Comparison of ENCODE assay signal across 13 cellular contexts in genomic region chr3:63232764-63233396, GRCh38. TPM values are rescaled to one million over a fixed set of nuclear protein-coding genes. Genes with fewer than 3 reads are reported as not detected.
DNase-seq lines count a peak whose midpoint lies in the region; ATAC-seq and TF ChIP-seq lines count a peak whose summit lies in the region.
"Had no signal": no experiment of that assay in that cellular context is flagged by ENCODE, and none has a peak within 500 bp of the region (broad histone marks: within the 10 kb centered on the region; RNA-seq: fewer than 3 reads in every experiment).

No MANE protein-coding gene starts in this region.

- no peaks in the 10 kb centered on the region for H3K36me3 ChIP-seq in prostate gland
- H3K36me3 ChIP-seq: lower lobe of right lung had no signal

- H3K4me3 ChIP-seq in prostate gland: no peak overlapping the region
- H3K4me3 ChIP-seq: lower lobe of right lung had no signal

- H3K9me3 ChIP-seq in prostate gland: no peaks in the 10 kb centered on the region
- H3K9me3 ChIP-seq: lower lobe of right lung had no signal

- H3K27ac ChIP-seq in prostate gland: no peak overlapping the region
- H3K27ac ChIP-seq: lower lobe of right lung had no signal

- no peaks in the 10 kb centered on the region for H3K27me3 ChIP-seq in prostate gland (replicated peaks; ENCODE audit: insufficient read depth)

- WGBS in prostate gland: 53% methylated on average over 3 of the region's 3 CpGs

- intact Hi-C loops in prostate gland (cut with DNase I): no loop called here

- peak; percentile 0 for DNase-seq in NCI-H2029 treated with DMSO at 0.1 percent for 48 hours (lab: John Stamatoyannopoulos, UW)
- no peak for DNase-seq in NCI-H2029 (lab: John Stamatoyannopoulos, UW)
- peak; percentile 15 for DNase-seq in NCI-H748 (lab: John Stamatoyannopoulos, UW; ENCODE audit: unreplicated experiment)
- DNase-seq in dedifferentiated amniotic fluid mesenchymal stem cell (ENCODE audit: extremely low spot score): peak; percentile 26
- no peak for DNase-seq in prostate gland (ENCODE audit: low spot score)
- DNase-seq in germinal center (ENCODE audit: low spot score): no peak
- DNase-seq: activated CD4-positive, alpha-beta T cell treated with anti-CD3 and anti-CD28 coated beads, Interleukin-2, amount 50 U/mL, for 1 hour; CD8-positive, alpha-beta memory T cell; lower lobe of right lung; NCI-H526 treated with DMSO at 0.1 percent for 48 hours; stimulated activated CD4-positive, alpha-beta T cell treated with anti-CD3 and anti-CD28 coated beads, Interleukin-4, amount 100 ng/mL, for 1 hour had no signal

- H3K4me1 ChIP-seq in prostate gland (replicated peaks): no peaks in the 10 kb centered on the region
- H3K4me1 ChIP-seq: lower lobe of right lung had no signal

- ATAC-seq in HG03378 (IDR thresholded peaks at IDR 0.05; ENCODE audit: unreplicated experiment): no peak
- ATAC-seq in GM18502 (IDR thresholded peaks at IDR 0.05; ENCODE audit: poor library complexity, unreplicated experiment): no peak
- ATAC-seq: lower lobe of right lung had no signal

- no peak for TF ChIP-seq POLR2A in prostate gland (IDR thresholded peaks at IDR 0.05)

- TF ChIP-seq CTCF in prostate gland (IDR thresholded peaks at IDR 0.05): peak in 3 of 4 experiments; percentile 18 to 30 (median 24)

RNA-seq across cellular contexts. Expression of gene SYNPR, which starts 45.2 kb away (rescaled TPM):
- not detected for total RNA-seq in prostate gland
- total RNA-seq: CD8-positive, alpha-beta memory T cell; lower lobe of right lung had no signal

Comparison
In these comparisons a context has a peak if more than half of its experiments do, and no peak if none do; other contexts are left out.
1. DNase-seq: peak in NCI-H2029 treated with DMSO at 0.1 percent for 48 hours (single experiment), NCI-H748 (single experiment) and dedifferentiated amniotic fluid mesenchymal stem cell (single experiment); none in NCI-H2029 (single experiment), prostate gland (single experiment) and germinal center (single experiment).